In genomic region chr9:129318121-129319075, GRCh38 we compare ENCODE assay signal across 10 cellular contexts.
DNase-seq lines count a peak whose midpoint lies in the region; ATAC-seq and TF ChIP-seq lines count a peak whose summit lies in the region.
"Had no signal": no experiment of that assay in that cellular context is flagged by ENCODE, and none has a peak within 500 bp of the region (broad histone marks: within the 10 kb centered on the region; RNA-seq: fewer than 3 reads in every experiment).

No MANE protein-coding gene starts in this region.

- H3K27me3 ChIP-seq in right cardiac atrium (ENCODE audit: control insufficient read depth, insufficient read depth): no peaks in the 10 kb centered on the region

- H3K4me1 ChIP-seq in right cardiac atrium (ENCODE audit: control insufficient read depth, insufficient read depth, low read length): peaks cover 5% of the 10 kb centered on the region

- WGBS in right cardiac atrium: 70% methylated on average over 16 of the region's 16 CpGs

- TF ChIP-seq CTCF in VCaP (conservative IDR thresholded peaks at IDR 0.05): no peak

- no peak overlapping the region for H3K4me3 ChIP-seq in right cardiac atrium (ENCODE audit: low read length)

- intact Hi-C loops in right cardiac atrium (cut with DNase I) (loop anchor here in 1 of 4 donors (5.0 kb wide), 1 partner anchor 56 kb away; no protein-coding TSS in a partner anchor), sciatic nerve (cut with DNase I) (loop anchor here (10.0 kb wide), 1 partner anchor 124 kb away; no protein-coding TSS in a partner anchor)

- H3K9me3 ChIP-seq in right cardiac atrium (ENCODE audit: control insufficient read depth, low read length): no peaks in the 10 kb centered on the region

- peak overlapping the region; percentile 2; the same call in 1 of the 2 replicates for H3K27ac ChIP-seq in VCaP
- peak overlapping the region; percentile 11 for H3K27ac ChIP-seq in right cardiac atrium (ENCODE audit: low read length)

- ATAC-seq in right cardiac atrium (no peak), sciatic nerve (no peak)

- DNase-seq in EH (ENCODE audit: low read depth) (peak; percentile 72), right cardiac atrium (peak in 1 of 3 donors; percentile 64), sciatic nerve (ENCODE audit: low spot score) (peak; percentile 62), NOMO-1 treated with DMSO at 0.1 percent for 48 hours (lab: John Stamatoyannopoulos, UW; ENCODE audit: unreplicated experiment) (no peak), DMS153 (lab: John Stamatoyannopoulos, UW) (no peak), UCSD-AML1 (lab: John Stamatoyannopoulos, UW; ENCODE audit: unreplicated experiment) (no peak), GOT3 (lab: John Stamatoyannopoulos, UW) (no peak)
- DNase-seq: effector CD8-positive, alpha-beta T cell; NCI-H526 treated with DMSO at 0.1 percent for 48 hours had no signal

Comparison
In these comparisons a context has a peak if more than half of its experiments do, and no peak if none do; other contexts are left out.
1. DNase-seq: peak in EH (single experiment) and sciatic nerve (single experiment); none in NOMO-1 treated with DMSO at 0.1 percent for 48 hours (single experiment), DMS153 (single experiment), UCSD-AML1 (single experiment) and GOT3 (single experiment).